18 cellular contexts compared by ENCODE assay signal in genomic region chr16:62576636-62577035, GRCh38.
DNase-seq lines count a peak whose midpoint lies in the region; ATAC-seq and TF ChIP-seq lines count a peak whose summit lies in the region.
"Had no signal": no experiment of that assay in that cellular context is flagged by ENCODE, and none has a peak within 500 bp of the region (broad histone marks: within the 10 kb centered on the region; RNA-seq: fewer than 3 reads in every experiment).

No MANE protein-coding gene starts in this region.

- no peak for DNase-seq in substantia nigra (lab: John Stamatoyannopoulos, UW)
- DNase-seq in tibial nerve (ENCODE audit: low spot score in 2 of 2) = no peak
- DNase-seq in NCI-H2081 treated with DMSO at 0.1 percent for 48 hours (lab: John Stamatoyannopoulos, UW) = no peak
- DNase-seq: CD4-positive, CD25-positive, alpha-beta regulatory T cell; CD8-positive, alpha-beta T cell; DMS 273 treated with DMSO at 0.1 percent for 48 hours; DMS79; EL; GDM1; H9 had no signal

- no peak for TF ChIP-seq EP300 in tibial nerve (IDR thresholded peaks at IDR 0.05)

- 49 to 50% methylated on average over 2 of the region's 2 CpGs for WGBS in tibial nerve, 2 donors

- H3K27ac ChIP-seq in cingulate gyrus (ENCODE audit: low read depth, low read length) = peak overlapping the region; percentile 35
- peak overlapping the region; percentile 25 for H3K27ac ChIP-seq in layer of hippocampus (ENCODE audit: low read depth, low read length)
- H3K27ac ChIP-seq in substantia nigra (ENCODE audit: low read depth, low read length, poor library complexity, severe bottlenecking) = peak overlapping the region; percentile 49
- H3K27ac ChIP-seq in tibial nerve = no peak overlapping the region
- H3K27ac ChIP-seq: BLaER1, C4-2B had no signal

- H3K4me1 ChIP-seq in tibial nerve = no peaks in the 10 kb centered on the region
- H3K4me1 ChIP-seq: BLaER1 had no signal

- no peak overlapping the region for H3K4me3 ChIP-seq in tibial nerve
- H3K4me3 ChIP-seq: BLaER1, GM12878, GM23338 had no signal

- TF ChIP-seq CTCF in tibial nerve (IDR thresholded peaks at IDR 0.05) = no peak

- no peaks in the 10 kb centered on the region for H3K9me3 ChIP-seq in tibial nerve
- H3K9me3 ChIP-seq: BLaER1 had no signal

- no peak for ATAC-seq in GM19351 (IDR thresholded peaks at IDR 0.05; ENCODE audit: unreplicated experiment)
- ATAC-seq: CD8-positive, alpha-beta T cell; GM12878; GM23338; HCT116 had no signal

- H3K27me3 ChIP-seq in layer of hippocampus (ENCODE audit: control insufficient read depth, insufficient read depth, low read length) (no peaks in the 10 kb centered on the region), tibial nerve (no peaks in the 10 kb centered on the region)
- H3K27me3 ChIP-seq: BLaER1 had no signal

- H3K36me3 ChIP-seq in tibial nerve = no peaks in the 10 kb centered on the region
- H3K36me3 ChIP-seq: BLaER1 had no signal

- no peak for TF ChIP-seq POLR2A in tibial nerve (IDR thresholded peaks at IDR 0.05)

Comparison
In these comparisons a context has a peak if more than half of its experiments do, and no peak if none do; other contexts are left out.
1. H3K27ac ChIP-seq: peak in cingulate gyrus (single experiment), layer of hippocampus (single experiment) and substantia nigra (single experiment); none in tibial nerve (0 of 4).